ENCODE assay signal across 1 cellular context in the genomic region with DNA sequence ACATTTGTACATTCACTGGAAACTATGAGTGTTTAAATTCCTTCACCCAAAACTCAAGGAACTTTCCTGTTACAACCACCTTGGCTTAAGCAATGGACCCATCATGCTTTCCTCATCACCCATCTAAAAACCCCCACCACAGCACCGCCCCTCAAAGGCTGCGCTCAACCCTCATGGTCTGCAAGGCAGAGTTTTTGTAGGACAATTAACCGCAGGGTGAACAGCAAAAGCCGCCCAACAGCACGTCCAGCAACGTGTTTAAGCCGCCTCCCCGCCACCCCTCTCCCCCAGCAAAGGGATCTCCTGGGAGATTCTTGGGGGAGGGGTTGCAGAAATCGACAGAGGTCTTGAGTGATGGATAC.
TF ChIP-seq lines count a peak whose summit lies in the region.

No MANE protein-coding gene starts in this region.

TF ChIP-seq in HCT116, 20 proteins besides CTCF, POLR2A, EP300 and RAD21 (continued from another document):
- TF ChIP-seq, protein P1, sequence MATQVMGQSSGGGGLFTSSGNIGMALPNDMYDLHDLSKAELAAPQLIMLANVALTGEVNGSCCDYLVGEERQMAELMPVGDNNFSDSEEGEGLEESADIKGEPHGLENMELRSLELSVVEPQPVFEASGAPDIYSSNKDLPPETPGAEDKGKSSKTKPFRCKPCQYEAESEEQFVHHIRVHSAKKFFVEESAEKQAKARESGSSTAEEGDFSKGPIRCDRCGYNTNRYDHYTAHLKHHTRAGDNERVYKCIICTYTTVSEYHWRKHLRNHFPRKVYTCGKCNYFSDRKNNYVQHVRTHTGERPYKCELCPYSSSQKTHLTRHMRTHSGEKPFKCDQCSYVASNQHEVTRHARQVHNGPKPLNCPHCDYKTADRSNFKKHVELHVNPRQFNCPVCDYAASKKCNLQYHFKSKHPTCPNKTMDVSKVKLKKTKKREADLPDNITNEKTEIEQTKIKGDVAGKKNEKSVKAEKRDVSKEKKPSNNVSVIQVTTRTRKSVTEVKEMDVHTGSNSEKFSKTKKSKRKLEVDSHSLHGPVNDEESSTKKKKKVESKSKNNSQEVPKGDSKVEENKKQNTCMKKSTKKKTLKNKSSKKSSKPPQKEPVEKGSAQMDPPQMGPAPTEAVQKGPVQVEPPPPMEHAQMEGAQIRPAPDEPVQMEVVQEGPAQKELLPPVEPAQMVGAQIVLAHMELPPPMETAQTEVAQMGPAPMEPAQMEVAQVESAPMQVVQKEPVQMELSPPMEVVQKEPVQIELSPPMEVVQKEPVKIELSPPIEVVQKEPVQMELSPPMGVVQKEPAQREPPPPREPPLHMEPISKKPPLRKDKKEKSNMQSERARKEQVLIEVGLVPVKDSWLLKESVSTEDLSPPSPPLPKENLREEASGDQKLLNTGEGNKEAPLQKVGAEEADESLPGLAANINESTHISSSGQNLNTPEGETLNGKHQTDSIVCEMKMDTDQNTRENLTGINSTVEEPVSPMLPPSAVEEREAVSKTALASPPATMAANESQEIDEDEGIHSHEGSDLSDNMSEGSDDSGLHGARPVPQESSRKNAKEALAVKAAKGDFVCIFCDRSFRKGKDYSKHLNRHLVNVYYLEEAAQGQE (IDR thresholded peaks at IDR 0.05; ENCODE audit: low read depth): no peak
- TF ChIP-seq CEBPB (IDR thresholded peaks at IDR 0.05; ENCODE audit: low read depth): no peak
- TF ChIP-seq SRF (IDR thresholded peaks at IDR 0.05; ENCODE audit: low read depth): no peak
- no peak for TF ChIP-seq JUND (IDR thresholded peaks at IDR 0.05)
- no peak for TF ChIP-seq ELF1 (IDR thresholded peaks at IDR 0.05; ENCODE audit: borderline replicate concordance, low read depth)
- TF ChIP-seq CBX3 (IDR thresholded peaks at IDR 0.05; ENCODE audit: low read depth): no peak
- TF ChIP-seq, protein P2, sequence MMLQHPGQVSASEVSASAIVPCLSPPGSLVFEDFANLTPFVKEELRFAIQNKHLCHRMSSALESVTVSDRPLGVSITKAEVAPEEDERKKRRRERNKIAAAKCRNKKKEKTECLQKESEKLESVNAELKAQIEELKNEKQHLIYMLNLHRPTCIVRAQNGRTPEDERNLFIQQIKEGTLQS (IDR thresholded peaks at IDR 0.05): no peak
- TF ChIP-seq, protein P3, sequence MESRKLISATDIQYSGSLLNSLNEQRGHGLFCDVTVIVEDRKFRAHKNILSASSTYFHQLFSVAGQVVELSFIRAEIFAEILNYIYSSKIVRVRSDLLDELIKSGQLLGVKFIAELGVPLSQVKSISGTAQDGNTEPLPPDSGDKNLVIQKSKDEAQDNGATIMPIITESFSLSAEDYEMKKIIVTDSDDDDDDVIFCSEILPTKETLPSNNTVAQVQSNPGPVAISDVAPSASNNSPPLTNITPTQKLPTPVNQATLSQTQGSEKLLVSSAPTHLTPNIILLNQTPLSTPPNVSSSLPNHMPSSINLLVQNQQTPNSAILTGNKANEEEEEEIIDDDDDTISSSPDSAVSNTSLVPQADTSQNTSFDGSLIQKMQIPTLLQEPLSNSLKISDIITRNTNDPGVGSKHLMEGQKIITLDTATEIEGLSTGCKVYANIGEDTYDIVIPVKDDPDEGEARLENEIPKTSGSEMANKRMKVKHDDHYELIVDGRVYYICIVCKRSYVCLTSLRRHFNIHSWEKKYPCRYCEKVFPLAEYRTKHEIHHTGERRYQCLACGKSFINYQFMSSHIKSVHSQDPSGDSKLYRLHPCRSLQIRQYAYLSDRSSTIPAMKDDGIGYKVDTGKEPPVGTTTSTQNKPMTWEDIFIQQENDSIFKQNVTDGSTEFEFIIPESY (IDR thresholded peaks at IDR 0.05; ENCODE audit: extremely low read depth, insufficient replicate concordance, low read length): no peak
- no peak for TF ChIP-seq FOSL1 (IDR thresholded peaks at IDR 0.05; ENCODE audit: low read depth)
- no peak for TF ChIP-seq ZNF274 (IDR thresholded peaks at IDR 0.05; ENCODE audit: low read depth, low read length)
TF ChIP-seq in HCT116: peak in this region for 0.
